In the genomic region with DNA sequence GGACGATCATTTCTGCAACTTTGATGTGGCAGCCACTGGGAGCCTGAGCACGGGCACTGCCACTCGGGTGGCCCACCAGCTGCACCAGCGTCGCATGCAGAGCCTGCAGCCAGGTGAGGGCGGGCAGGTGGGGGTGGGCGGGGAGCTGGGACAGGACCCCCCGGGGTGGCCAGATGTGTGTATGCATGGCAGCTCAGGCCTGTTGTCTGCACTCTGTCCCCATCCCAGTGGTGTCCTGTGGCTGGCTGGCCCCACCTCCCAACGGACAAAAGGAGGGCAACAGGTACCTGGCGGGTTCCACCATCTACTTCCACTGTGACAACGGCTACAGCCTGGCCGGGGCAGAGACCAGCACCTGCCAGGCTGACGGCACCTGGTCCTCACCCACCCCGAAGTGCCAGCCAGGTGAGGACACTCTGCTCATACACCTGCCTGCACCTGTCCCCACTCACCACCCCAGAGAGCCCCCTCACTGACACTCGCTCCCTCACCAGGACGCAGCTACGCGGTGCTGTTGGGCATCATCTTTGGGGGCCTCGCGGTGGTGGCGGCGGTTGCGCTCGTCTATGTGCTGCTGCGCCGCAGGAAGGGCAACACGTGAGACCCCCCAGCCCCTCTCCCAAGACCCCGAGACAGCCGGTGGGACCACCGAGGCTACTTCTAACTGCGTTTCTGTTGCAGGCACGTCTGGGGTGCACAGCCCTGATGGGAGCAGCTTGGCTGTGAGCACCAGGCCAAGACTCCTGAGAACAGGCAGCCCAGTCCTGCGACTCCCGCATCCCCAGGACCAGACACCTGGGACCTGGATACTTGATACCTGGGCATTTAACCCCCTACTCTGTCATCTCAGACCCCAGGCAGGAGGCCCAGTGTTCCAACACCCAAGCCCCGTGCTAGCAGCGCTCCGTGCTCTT, we compare ENCODE assay signal across 35 cellular contexts. TPM values are rescaled to one million over a fixed set of nuclear protein-coding genes. Genes with fewer than 3 reads are reported as not detected.
DNase-seq lines count a peak whose midpoint lies in the region; ATAC-seq, FAIRE-seq and TF ChIP-seq lines count a peak whose summit lies in the region.
"Had no signal": no experiment of that assay in that cellular context is flagged by ENCODE, and none has a peak within 500 bp of the region (broad histone marks: within the 10 kb centered on the region; RNA-seq: fewer than 3 reads in every experiment).

No MANE protein-coding gene starts in this region.

- intact Hi-C loops in right cardiac atrium (cut with DNase I) (loop anchor here in 2 of 4 donors (2.0 to 5.0 kb wide), 2 partner anchors 59 kb away; partner anchors contain the start of gene GGT5 (in 1 of the 2)), HCT116 (cut with micrococcal nuclease) (loop anchor here (10.0 kb wide), 1 partner anchor 337 kb away; no protein-coding TSS in a partner anchor), mucosa of descending colon (cut with DNase I, micrococcal nuclease) (no loop called here)

- H3K9me3 ChIP-seq in right cardiac atrium (ENCODE audit: control insufficient read depth, low read length) (no peaks in the 10 kb centered on the region), right atrium auricular region (no peaks in the 10 kb centered on the region), HCT116 (ENCODE audit: control insufficient read depth in 1 of 2, insufficient read depth in 1 of 2, low read depth in 1 of 2, low read length in 2 of 2) (no peaks in the 10 kb centered on the region), mucosa of descending colon (no peaks in the 10 kb centered on the region)
- H3K9me3 ChIP-seq: adrenal gland, BLaER1, esophagus muscularis mucosa, ovary, thoracic aorta had no signal

- POLR2A ChIA-PET in HCT116 (lab: Charles Lee), result no interaction called here

- RAD21 ChIA-PET in HCT116 (lab: Charles Lee; ENCODE audit: low non-redundant PET in 1 of 2, low total read pairs in 2 of 2, uncharacterized antibody in 2 of 2, unreplicated experiment in 2 of 2), result no interaction called here

- no peak for TF ChIP-seq RAD21 in HCT116 (IDR thresholded peaks at IDR 0.05; ENCODE audit: low read depth)

- no peaks in the 10 kb centered on the region for H4K20me1 ChIP-seq in HCT116 (ENCODE audit: insufficient read depth)
- H4K20me1 ChIP-seq: BLaER1 had no signal

- H3K4me1 ChIP-seq in right cardiac atrium (ENCODE audit: control insufficient read depth, insufficient read depth, low read length), result no peaks in the 10 kb centered on the region
- peaks cover 0 to 20% of the 10 kb centered on the region in 2 donors for H3K4me1 ChIP-seq in right atrium auricular region
- H3K4me1 ChIP-seq in HCT116 (ENCODE audit: control insufficient read depth in 1 of 2, insufficient read depth in 2 of 2, low read length in 2 of 2), result peaks cover 35 to 36% of the 10 kb centered on the region in 2 experiments
- H3K4me1 ChIP-seq in mucosa of descending colon (ENCODE audit: low read depth), result peaks cover 8% of the 10 kb centered on the region

- FAIRE-seq in urothelium cell line (lab: Jason Lieb, UNC), result peak; percentile 63
- FAIRE-seq: endometrium, K562 had no signal

- WGBS in right cardiac atrium, result 92% methylated on average over 37 of the region's 37 CpGs

- CTCF ChIA-PET in HCT116 (lab: Charles Lee), result interaction anchor here (4.6 kb wide), 1 partner anchor 44 kb away, joined by 40 read pairs; no protein-coding TSS in a partner anchor

- no peaks in the 10 kb centered on the region for H3K79me2 ChIP-seq in HCT116 (ENCODE audit: insufficient read depth, low read length)

- TF ChIP-seq POLR2A in HCT116 (IDR thresholded peaks at IDR 0.05; ENCODE audit: borderline replicate concordance, extremely low read depth, insufficient read depth, insufficient read length), result no peak

- no peak overlapping the region for H3K27ac ChIP-seq in right cardiac atrium (ENCODE audit: low read length)
- no peak overlapping the region for H3K27ac ChIP-seq in right atrium auricular region
- H3K27ac ChIP-seq in HCT116 (ENCODE audit: low read depth, low read length), result peak overlapping the region; percentile 74
- H3K27ac ChIP-seq: adrenal gland, BLaER1, dorsolateral prefrontal cortex, esophagus muscularis mucosa, ovary, PC-9, thoracic aorta had no signal

- H3K9me2 ChIP-seq in HCT116 (ENCODE audit: insufficient read depth), result no peaks in the 10 kb centered on the region

- H3K36me3 ChIP-seq in right atrium auricular region, result no peaks in the 10 kb centered on the region
- H3K36me3 ChIP-seq in HCT116 (ENCODE audit: control insufficient read depth in 1 of 2, insufficient read depth in 2 of 2, low read length in 2 of 2), result no peaks in the 10 kb centered on the region
- H3K36me3 ChIP-seq in mucosa of descending colon (ENCODE audit: low read depth), result no peaks in the 10 kb centered on the region
- H3K36me3 ChIP-seq: adrenal gland, BLaER1, ovary had no signal

- peak in 2 of 3 donors; percentile 11 to 57 for DNase-seq in right cardiac atrium
- DNase-seq in right atrium auricular region (ENCODE audit: low spot score), result no peak
- DNase-seq in HCT116 (ENCODE audit: low read depth, low spot score), result no peak
- DNase-seq in mucosa of descending colon, result peak in 2 of 3 donors; percentile 23 to 46
- no peak for DNase-seq in urothelium cell line (ENCODE audit: low spot score)
- no peak for DNase-seq in GM19238 (ENCODE audit: insufficient read length, low spot score)
- DNase-seq: activated CD4-positive, alpha-beta memory T cell treated with anti-CD3 and anti-CD28 coated beads, Interleukin-2, amount 10 ng/mL, durations not matched to agents 7 days and 5 days; activated CD8-positive, alpha-beta memory T cell treated with anti-CD3 and anti-CD28 coated beads, Interleukin-2, amount 50 U/mL, for 4 hours; activated naive CD4-positive, alpha-beta T cell treated with Interleukin-2 at 50 U/mL for 16 hours; adrenal gland; Caco-2; cerebellar nuclear complex; DMS79 treated with DMSO at 0.1 percent for 48 hours; foreskin fibroblast; GDM1; islet precursor cell; midbrain; naive thymus-derived CD4-positive, alpha-beta T cell; NCI-H1105 treated with DMSO at 0.1 percent for 48 hours; NCI-H187 treated with DMSO at 0.1 percent for 48 hours; NCI-H524 treated with DMSO at 0.1 percent for 48 hours; PC-9; Right ventricle myocardium superior; stimulated activated CD8-positive, alpha-beta memory T cell treated with anti-CD3 and anti-CD28 coated beads, Interleukin-4, amount 100 ng/mL, for 48 hours had no signal

- no peak for ATAC-seq in right cardiac atrium
- no peak for ATAC-seq in HCT116
- ATAC-seq in mucosa of descending colon, result no peak
- no peak for ATAC-seq in GM21447 (IDR thresholded peaks at IDR 0.05; ENCODE audit: unreplicated experiment)
- ATAC-seq: GM23338; naive thymus-derived CD4-positive, alpha-beta T cell had no signal

- TF ChIP-seq CTCF in right atrium auricular region (IDR thresholded peaks at IDR 0.05), result no peak
- TF ChIP-seq CTCF in HCT116 (IDR thresholded peaks at IDR 0.05 in 2 of 3, conservative IDR thresholded peaks at IDR 0.05 in 1 of 3; ENCODE audit: borderline replicate concordance in 1 of 3, insufficient read depth in 1 of 3, low read depth in 2 of 3, low read length in 2 of 3), result no peak
- TF ChIP-seq CTCF in mucosa of descending colon (IDR thresholded peaks at IDR 0.05), result no peak

- no peak overlapping the region for H2AFZ ChIP-seq in HCT116 (ENCODE audit: low read depth, low read length, poor library complexity, severe bottlenecking)
- H2AFZ ChIP-seq: GM23338, PC-9 had no signal

- no peak overlapping the region for H3K4me2 ChIP-seq in HCT116 (ENCODE audit: low read length)
- H3K4me2 ChIP-seq: BLaER1, GM23338 had no signal

- no TSS peak for BruUV-seq in HCT116 (replicated peaks; lab: Mats Ljungman, UMichigan)

- H3K27me3 ChIP-seq in right cardiac atrium (ENCODE audit: control insufficient read depth, insufficient read depth), result no peaks in the 10 kb centered on the region
- no peaks in the 10 kb centered on the region for H3K27me3 ChIP-seq in right atrium auricular region
- H3K27me3 ChIP-seq in HCT116 (ENCODE audit: insufficient read depth, low read length), result no peaks in the 10 kb centered on the region
- H3K27me3 ChIP-seq: adrenal gland, BLaER1, dorsolateral prefrontal cortex, esophagus muscularis mucosa, ovary had no signal

- no peak overlapping the region for H3K4me3 ChIP-seq in right cardiac atrium (ENCODE audit: low read length)
- no peak overlapping the region for H3K4me3 ChIP-seq in right atrium auricular region
- no peak overlapping the region for H3K4me3 ChIP-seq in HCT116 (replicated peaks in 1 of 2; ENCODE audit: low read depth in 1 of 2, low read length in 2 of 2)
- H3K4me3 ChIP-seq in mucosa of descending colon, result no peak overlapping the region
- H3K4me3 ChIP-seq: adrenal gland, BLaER1, dorsolateral prefrontal cortex, esophagus muscularis mucosa, GM23338, K562, ovary, PC-9, thoracic aorta had no signal

- H3K9ac ChIP-seq in HCT116 (ENCODE audit: low read length), result no peak overlapping the region
- H3K9ac ChIP-seq: BLaER1 had no signal

TF ChIP-seq in HCT116, 20 proteins besides CTCF, POLR2A, EP300 and RAD21 (continues in another document):
- no peak for TF ChIP-seq CEBPB (IDR thresholded peaks at IDR 0.05; ENCODE audit: low read depth)
- no peak for TF ChIP-seq POLR2AphosphoS5 (IDR thresholded peaks at IDR 0.05; ENCODE audit: low read depth, low read length)
- no peak for TF ChIP-seq MAX (IDR thresholded peaks at IDR 0.05)
- TF ChIP-seq EZH2phosphoT487 (IDR thresholded peaks at IDR 0.05; ENCODE audit: borderline replicate concordance), result no peak
- TF ChIP-seq ZFX (IDR thresholded peaks at IDR 0.05), result no peak
- TF ChIP-seq SP1 (IDR thresholded peaks at IDR 0.05; ENCODE audit: low read depth), result no peak
- TF ChIP-seq EGR1 (IDR thresholded peaks at IDR 0.05; ENCODE audit: low read depth), result no peak
- TF ChIP-seq FOSL1 (IDR thresholded peaks at IDR 0.05; ENCODE audit: low read depth), result no peak
- TF ChIP-seq CBX3 (IDR thresholded peaks at IDR 0.05; ENCODE audit: low read depth), result no peak
- no peak for TF ChIP-seq SRF (IDR thresholded peaks at IDR 0.05; ENCODE audit: low read depth)

RNA-seq across cellular contexts. Expression of gene SUSD2, which starts 6.7 kb away (rescaled TPM):
- total RNA-seq in right cardiac atrium (1 to 10 TPM; 6.2 to 7.4 (median 7.3) TPM), right atrium auricular region (1 to 10 TPM; 4.9 to 9.5 TPM), HCT116 (2021; ENCODE audit: unreplicated experiment) (6.6 TPM), mucosa of descending colon (1 to 10 TPM; 1.3 to 3.9 (median 3.3) TPM)
- 6.7 TPM for polyA plus RNA-seq in right cardiac atrium
- 9.6 and 10.3 TPM in 2 replicates for polyA plus RNA-seq in HCT116 (2012)

RNA-seq across cellular contexts. Expression of gene GGT5, which starts 56.9 kb away (rescaled TPM):
- total RNA-seq in right cardiac atrium (10 to 100 TPM; 30.2 to 61.0 (median 45.1) TPM), right atrium auricular region (10 to 100 TPM; 36.2 to 58.7 TPM), HCT116 (2021; ENCODE audit: unreplicated experiment) (0.57 TPM), mucosa of descending colon (10 to 100 TPM in 1 of 3 donors, 1 to 10 TPM in 2; 2.3 to 14.7 (median 6.6) TPM)
- polyA plus RNA-seq in right cardiac atrium, result 46.3 TPM
- 0.14 and 0.42 TPM in 2 replicates for polyA plus RNA-seq in HCT116 (2012)
- total RNA-seq: activated CD4-positive, alpha-beta memory T cell treated with anti-CD3 and anti-CD28 coated beads, Interleukin-2, amount 10 ng/mL, durations not matched to agents 7 days and 5 days; activated T-helper 1 cell treated with anti-CD3 and anti-CD28 coated beads, Interleukin-12 subunit alpha, Interleukin-12 subunit beta, Interleukin-2, Interleukin-4 antibody, amounts not matched to agents 30 ng/mL and 10 ng/mL and 1 ng/mL, durations not matched to agents 14 hours and 24 hours and 36 hours; GM23338; HT1080; PC-9 had no signal
- polyA plus RNA-seq: GM23338; naive thymus-derived CD4-positive, alpha-beta T cell had no signal

Comparison
In these comparisons a context has a peak if more than half of its experiments do, and no peak if none do; other contexts are left out.
1. DNase-seq: peak in right cardiac atrium (2 of 3) and mucosa of descending colon (2 of 3); none in right atrium auricular region (single experiment), HCT116 (single experiment), urothelium cell line (single experiment) and GM19238 (single experiment).